ENCODE assay signal across 28 cellular contexts in the genomic region with DNA sequence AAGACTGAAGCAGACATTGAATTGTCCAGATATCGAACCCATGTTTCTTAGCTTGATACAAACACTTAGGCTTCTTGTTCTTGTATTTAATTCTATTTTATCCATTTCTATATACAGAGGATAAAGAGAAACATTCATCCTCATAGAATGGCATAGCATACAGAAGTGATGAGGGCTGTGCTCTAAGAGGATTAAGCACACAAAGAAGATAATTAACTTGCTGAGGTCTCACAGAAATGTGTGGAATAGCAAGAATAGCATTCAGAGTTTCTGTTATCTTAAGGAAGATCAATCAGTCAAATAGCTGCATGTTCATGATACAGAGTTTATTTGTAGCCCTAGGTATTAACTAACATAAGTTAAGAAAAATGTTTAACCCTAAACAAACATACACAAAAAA. TPM values are rescaled to one million over a fixed set of nuclear protein-coding genes. Genes with fewer than 3 reads are reported as not detected.
A peak's percentile ranks its signal among the peaks of the same experiment; 100 is the strongest.
DNase-seq lines count a peak whose midpoint lies in the region; ATAC-seq, FAIRE-seq and TF ChIP-seq lines count a peak whose summit lies in the region.
"Had no signal": no experiment of that assay in that cellular context is flagged by ENCODE, and none has a peak within 500 bp of the region (broad histone marks: within the 10 kb centered on the region; RNA-seq: fewer than 3 reads in every experiment).

No MANE protein-coding gene starts in this region.

- H3K4me3 Mint-ChIP-seq in chondrocyte (ENCODE audit: unreplicated experiment), result no peak overlapping the region
- H3K4me3 Mint-ChIP-seq in CD4-positive, alpha-beta memory T cell, result no peak overlapping the region
- H3K4me3 Mint-ChIP-seq: activated CD8-positive, alpha-beta T cell treated with anti-CD3 and anti-CD28 coated beads, Interleukin-2, amount 10 ng/mL, durations not matched to agents 7 days and 5 days; H9; natural killer cell treated with Interleukin-12 subunit alpha and Interleukin-12 subunit beta and Interleukin-15 and Interleukin-18, amount 100 ng/mL, for 72 hours; stimulated activated naive CD8-positive, alpha-beta T cell treated with anti-CD3 and anti-CD28 coated beads, Interleukin-15, Interleukin-2, amounts not matched to agents 100 ng/mL and 50 ng/mL, for 24 hours had no signal

- no peak overlapping the region for H3K4me2 ChIP-seq in IMR-90 (ENCODE audit: low read depth, low read length)

- no peak overlapping the region; the same call in 1 of the 2 replicates for H3K9ac ChIP-seq in IMR-90 (ENCODE audit: low read depth, low read length)
- H3K9ac ChIP-seq: parathyroid adenoma had no signal

- H2AFZ ChIP-seq in ACC112 (ENCODE audit: low read length, unreplicated experiment) (peak overlapping the region; percentile 48), IMR-90 (replicated peaks; ENCODE audit: low read length, poor library complexity) (no peak overlapping the region)
- H2AFZ ChIP-seq: parathyroid adenoma had no signal

- dilution Hi-C loops in IMR-90 (cut with HindIII; ENCODE audit: low sequenced_read_pairs, unreplicated experiment), result no loop called here

- H2BK5ac ChIP-seq in IMR-90 (ENCODE audit: low read depth, low read length, poor library complexity, severe bottlenecking), result no peak overlapping the region

- intact Hi-C loops in IMR-90 (cut with micrococcal nuclease) (loop anchor here (5.0 to 10.0 kb wide), 2 partner anchors 83 to 160 kb away; no protein-coding TSS in a partner anchor), pancreas (cut with DNase I) (loop anchor here (5.0 kb wide), 2 partner anchors 268 to 578 kb away; no protein-coding TSS in a partner anchor), testis (cut with DNase I; ENCODE audit: low total_unique reads) (loop anchor here (5.0 kb wide), 1 partner anchor 263 kb away; no protein-coding TSS in a partner anchor)
- intact Hi-C loops in CD4-positive, alpha-beta memory T cell (cut with micrococcal nuclease), result loop anchor here (5.0 kb wide), 2 partner anchors 68 to 703 kb away; a partner anchor contains a TSS

- H3K23ac ChIP-seq in IMR-90 (ENCODE audit: low read depth, low read length), result no peak overlapping the region

- H2BK120ac ChIP-seq in IMR-90 (ENCODE audit: low read depth, low read length), result peak overlapping the region; percentile 71; the same call in 1 of the 2 replicates

- DNase-seq in IMR-90 (no peak), chondrocyte (ENCODE audit: low spot score) (no peak), pancreas (no peak), COLO668 (lab: John Stamatoyannopoulos, UW; ENCODE audit: unreplicated experiment) (no peak), testis (no peak), NCI-H2171 treated with DMSO at 0.1 percent for 48 hours (lab: John Stamatoyannopoulos, UW) (no peak)
- no peak for DNase-seq in CD4-positive, alpha-beta memory T cell
- DNase-seq: activated CD4-positive, alpha-beta T cell treated with anti-CD3 and anti-CD28 coated beads for 4 hours; activated CD8-positive, alpha-beta T cell treated with anti-CD3 and anti-CD28 coated beads, Interleukin-2, amount 10 ng/mL, durations not matched to agents 7 days and 5 days; activated naive CD4-positive, alpha-beta T cell treated with anti-CD3 and anti-CD28 coated beads, Interleukin-2, amount 50 U/mL, for 16 hours; amygdala; DND-41; gastrocnemius medialis; H9; lower lobe of right lung; mucosa of descending colon; NCI-H2029; spleen; stimulated activated CD4-positive, alpha-beta T cell treated with anti-CD3 and anti-CD28 coated beads, Interleukin-2, amount 100 ng/mL, for 24 hours; WERI-Rb-1 had no signal

- no peak overlapping the region for H4K91ac ChIP-seq in IMR-90 (ENCODE audit: insufficient read depth, low read depth, low read length)

- POLR2A ChIA-PET in IMR-90 (lab: Charles Lee; ENCODE audit: unreplicated experiment), result no interaction called here
- POLR2A ChIA-PET in CD4-positive, alpha-beta memory T cell (lab: Charles Lee; ENCODE audit: partially characterized antibody), result no interaction called here

- H2AK5ac ChIP-seq in IMR-90 (ENCODE audit: low read depth, low read length), result no peak overlapping the region

- TF ChIP-seq CTCF in IMR-90 (conservative IDR thresholded peaks at IDR 0.05; ENCODE audit: low read depth, low read length) (no peak), chondrocyte (IDR thresholded peaks at IDR 0.05) (no peak), pancreas (IDR thresholded peaks at IDR 0.05) (no peak), testis (IDR thresholded peaks at IDR 0.05) (no peak)

- no peak overlapping the region for H4K8ac ChIP-seq in IMR-90 (ENCODE audit: low read depth in 2 of 2, low read length in 2 of 2)

- CTCF ChIA-PET in IMR-90 (lab: Yijun Ruan, JAX), result interaction anchor here (0.9 to 1.0 kb wide), 5 partner anchors 57 to 280 kb away, joined by 3 to 7 read pairs (median 4); no protein-coding TSS in a partner anchor
- CTCF ChIA-PET in CD4-positive, alpha-beta memory T cell (lab: Charles Lee; ENCODE audit: partially characterized antibody), result interaction anchor here (1.2 to 5.6 kb wide), 6 partner anchors 42 to 579 kb away, joined by 3 to 69 read pairs (median 20); no protein-coding TSS in a partner anchor

- H3K36me3 ChIP-seq in ACC112 (ENCODE audit: insufficient read depth, low read length) (no peaks in the 10 kb centered on the region), IMR-90 (ENCODE audit: control insufficient read depth, insufficient read depth, low read length) (no peaks in the 10 kb centered on the region), pancreas (no peaks in the 10 kb centered on the region), testis (ENCODE audit: low read depth, missing control alignments) (no peaks in the 10 kb centered on the region)
- no peaks in the 10 kb centered on the region for H3K36me3 ChIP-seq in CD4-positive, alpha-beta memory T cell (ENCODE audit: insufficient read depth, low read length)
- H3K36me3 ChIP-seq: gastrocnemius medialis, lower lobe of right lung, right atrium auricular region, spleen, WERI-Rb-1 had no signal

- WGBS in IMR-90 (ENCODE audit: extremely low coverage in 2 of 2, insufficient read length in 1 of 2), 2 experiments, result no CpG with 5 or more reads among the region's 1 CpG
- WGBS in pancreas, 2 donors, result 76 to 80% methylated on average over 1 of the region's 1 CpG
- 93 to 95% methylated on average over 1 of the region's 1 CpG for WGBS in testis, 2 donors

- H4K20me1 ChIP-seq in IMR-90 (ENCODE audit: insufficient read depth, low read length), result no peaks in the 10 kb centered on the region

- H3K4ac ChIP-seq in IMR-90 (ENCODE audit: low read depth, low read length), result no peak overlapping the region; the same call in 1 of the 2 replicates

- peak overlapping the region; percentile 52; the same call in 1 of the 2 replicates for H3K18ac ChIP-seq in IMR-90 (ENCODE audit: low read depth, low read length)

- peaks cover 50% of the 10 kb centered on the region for H3K4me1 Mint-ChIP-seq in chondrocyte (ENCODE audit: low read depth)
- H3K4me1 Mint-ChIP-seq in CD4-positive, alpha-beta memory T cell, result no peaks in the 10 kb centered on the region

- H2BK15ac ChIP-seq in IMR-90 (ENCODE audit: low read depth, low read length), result no peak overlapping the region; the same call in 2 of the 3 replicates

- FAIRE-seq in pancreas (lab: Jason Lieb, UNC), result peak; percentile 26
- FAIRE-seq: bronchial epithelial cell, GM18507 had no signal

- no peaks in the 10 kb centered on the region for H3K9me3 ChIP-seq in IMR-90 (ENCODE audit: control insufficient read depth, insufficient read depth, low read length)
- H3K9me3 ChIP-seq in pancreas, result no peaks in the 10 kb centered on the region
- no peaks in the 10 kb centered on the region for H3K9me3 ChIP-seq in CD4-positive, alpha-beta memory T cell (ENCODE audit: control insufficient read depth in 1 of 2, low read length in 2 of 2)
- H3K9me3 ChIP-seq in testis, result no peaks in the 10 kb centered on the region
- H3K9me3 ChIP-seq: gastrocnemius medialis, lower lobe of right lung, mucosa of descending colon, right atrium auricular region, spleen had no signal

- no peak overlapping the region for H3K56ac ChIP-seq in IMR-90 (ENCODE audit: extremely low read depth, insufficient read depth, low read length)

- ATAC-seq in IMR-90 (ENCODE audit: low read depth), result no peak
- ATAC-seq in pancreas, result no peak
- ATAC-seq: activated CD8-positive, alpha-beta T cell treated with anti-CD3 and anti-CD28 coated beads, Interleukin-2, amount 10 ng/mL, durations not matched to agents 7 days and 5 days; gastrocnemius medialis; lower lobe of right lung; mucosa of descending colon; natural killer cell treated with Interleukin-12 subunit alpha and Interleukin-12 subunit beta and Interleukin-15 and Interleukin-18, amount 100 ng/mL, for 72 hours had no signal

- H3K9me1 ChIP-seq in IMR-90 (ENCODE audit: insufficient read depth, low read length), result 0 out of 2 replicates have a peak, but pooled peaks cover 3% of the 10 kb centered on the region

- TF ChIP-seq POLR2A in IMR-90 (IDR thresholded peaks at IDR 0.05; ENCODE audit: low read depth, low read length), result no peak
- no peak for TF ChIP-seq POLR2A in testis (IDR thresholded peaks at IDR 0.05)

- H3K79me1 ChIP-seq in IMR-90 (ENCODE audit: low read depth in 1 of 2, low read length in 2 of 2), result no peaks in the 10 kb centered on the region

- peak overlapping the region; percentile 86 for H3K27ac Mint-ChIP-seq in chondrocyte (ENCODE audit: unreplicated experiment)
- H3K27ac Mint-ChIP-seq in CD4-positive, alpha-beta memory T cell, result no peak overlapping the region
- H3K27ac Mint-ChIP-seq: activated CD8-positive, alpha-beta T cell treated with anti-CD3 and anti-CD28 coated beads, Interleukin-2, amount 10 ng/mL, durations not matched to agents 7 days and 5 days; activated T-helper 2 cell treated with anti-CD3 and anti-CD28 coated beads, Interferon-gamma antibody, Interleukin-2, Interleukin-4, amounts not matched to agents 10 μg/mL and 5 μg/mL and 100 μg/mL, durations not matched to agents 14 hours and 24 hours and 36 hours; H9; natural killer cell treated with Interleukin-12 subunit alpha and Interleukin-12 subunit beta and Interleukin-15 and Interleukin-18, amount 100 ng/mL, for 72 hours; stimulated activated naive CD8-positive, alpha-beta T cell treated with anti-CD3 and anti-CD28 coated beads, Interleukin-15, Interleukin-2, amounts not matched to agents 100 ng/mL and 50 ng/mL, for 24 hours had no signal

- H3K79me2 ChIP-seq in ACC112 (ENCODE audit: control insufficient read depth, insufficient read depth, low read length, unreplicated experiment), result no peaks in the 10 kb centered on the region
- H3K79me2 ChIP-seq: parathyroid adenoma had no signal

- H3K4me3 ChIP-seq in ACC112 (ENCODE audit: low read depth, low read length) (peak overlapping the region; percentile 60; the same call in 1 of the 2 replicates), IMR-90 (ENCODE audit: insufficient read depth, low read depth, low read length) (no peak overlapping the region), pancreas (no peak overlapping the region), testis (no peak overlapping the region)
- H3K4me3 ChIP-seq in CD4-positive, alpha-beta memory T cell (ENCODE audit: low read length in 2 of 2), result no peak overlapping the region
- H3K4me3 ChIP-seq: gastrocnemius medialis, lower lobe of right lung, mucosa of descending colon, right atrium auricular region, spleen had no signal

- no peak overlapping the region for H4K5ac ChIP-seq in IMR-90 (ENCODE audit: low read depth, low read length)

- no TSS peak for BruUV-seq in IMR-90 (replicated peaks; lab: Mats Ljungman, UMichigan)

- H3K4me1 ChIP-seq in ACC112 (ENCODE audit: control insufficient read depth, insufficient read depth, low read length, unreplicated experiment) (peaks cover 39% of the 10 kb centered on the region), IMR-90 (ENCODE audit: control insufficient read depth, insufficient read depth, low read length) (peaks cover 13% of the 10 kb centered on the region), pancreas (no peaks in the 10 kb centered on the region), testis (no peaks in the 10 kb centered on the region)
- H3K4me1 ChIP-seq in CD4-positive, alpha-beta memory T cell (ENCODE audit: insufficient read depth, low read length), result no peaks in the 10 kb centered on the region
- H3K4me1 ChIP-seq: lower lobe of right lung, parathyroid adenoma, right atrium auricular region had no signal

- no peaks in the 10 kb centered on the region for H3K9me3 Mint-ChIP-seq in chondrocyte (ENCODE audit: low read depth)
- no peaks in the 10 kb centered on the region for H3K9me3 Mint-ChIP-seq in CD4-positive, alpha-beta memory T cell
- H3K9me3 Mint-ChIP-seq: activated T-helper 2 cell treated with anti-CD3 and anti-CD28 coated beads, Interferon-gamma antibody, Interleukin-2, Interleukin-4, amounts not matched to agents 10 μg/mL and 5 μg/mL and 100 μg/mL, durations not matched to agents 14 hours and 24 hours and 36 hours; H9; natural killer cell treated with Interleukin-12 subunit alpha and Interleukin-12 subunit beta and Interleukin-15 and Interleukin-18, amount 100 ng/mL, for 72 hours; stimulated activated naive CD8-positive, alpha-beta T cell treated with anti-CD3 and anti-CD28 coated beads, Interleukin-15, Interleukin-2, amounts not matched to agents 100 ng/mL and 50 ng/mL, for 24 hours had no signal

- no peak overlapping the region for H3K14ac ChIP-seq in IMR-90 (replicated peaks; ENCODE audit: low read depth, low read length)

- H3K27me3 ChIP-seq in ACC112 (ENCODE audit: insufficient read depth, low read length) (no peaks in the 10 kb centered on the region), IMR-90 (ENCODE audit: control insufficient read depth, insufficient read depth, low read length) (no peaks in the 10 kb centered on the region), pancreas (no peaks in the 10 kb centered on the region), testis (no peaks in the 10 kb centered on the region)
- H3K27me3 ChIP-seq in CD4-positive, alpha-beta memory T cell (ENCODE audit: insufficient read depth, low read length), result peaks cover 4% of the 10 kb centered on the region
- H3K27me3 ChIP-seq: gastrocnemius medialis, right atrium auricular region had no signal

- in situ Hi-C loops in IMR-90 (cut with MboI; ENCODE audit: low sequenced_read_pairs), result loop anchor here (5.0 kb wide), 2 partner anchors 258 to 583 kb away; no protein-coding TSS in a partner anchor

- TF ChIP-seq RAD21 in IMR-90 (IDR thresholded peaks at IDR 0.05; ENCODE audit: low read length), result no peak

- no peak overlapping the region for H2AK9ac ChIP-seq in IMR-90 (replicated peaks; ENCODE audit: low read depth, low read length, poor library complexity)

- H3K36me3 Mint-ChIP-seq in chondrocyte (ENCODE audit: low read depth), result no peaks in the 10 kb centered on the region
- no peaks in the 10 kb centered on the region for H3K36me3 Mint-ChIP-seq in CD4-positive, alpha-beta memory T cell
- H3K36me3 Mint-ChIP-seq: natural killer cell treated with Interleukin-12 subunit alpha and Interleukin-12 subunit beta and Interleukin-15 and Interleukin-18, amount 100 ng/mL, for 72 hours had no signal

- H2BK20ac ChIP-seq in IMR-90 (ENCODE audit: low read depth, low read length), result no peak overlapping the region

- H3K27me3 Mint-ChIP-seq in chondrocyte (ENCODE audit: low read depth), result no peaks in the 10 kb centered on the region
- H3K27me3 Mint-ChIP-seq in CD4-positive, alpha-beta memory T cell, result peaks cover 4 to 11% of the 10 kb centered on the region in 2 donors

- H3K27ac ChIP-seq in ACC112 (ENCODE audit: low read depth, low read length) (peak overlapping the region; percentile 95), IMR-90 (ENCODE audit: insufficient read depth, low read length) (no peak overlapping the region), pancreas (no peak overlapping the region), testis (no peak overlapping the region)
- H3K27ac ChIP-seq in CD4-positive, alpha-beta memory T cell (ENCODE audit: low read depth, low read length), result no peak overlapping the region
- H3K27ac ChIP-seq: lower lobe of right lung, parathyroid adenoma, right atrium auricular region, spleen, WERI-Rb-1 had no signal

RNA-seq across cellular contexts. Expression of a gene that starts 27.3 kb away (rescaled TPM):
- 82.1 and 133 TPM in 2 replicates for total RNA-seq in IMR-90 (2012; rRNA removed)
- polyA plus RNA-seq in IMR-90 (2012; rRNA removed), result 91.0 and 98.1 TPM in 2 replicates
- 53.4 and 67.4 TPM in 2 replicates for polyA plus RNA-seq in IMR-90 (2012; cell fraction: cytosol; rRNA removed)
- polyA plus RNA-seq in IMR-90 (2012; cell fraction: nucleus; rRNA removed; ENCODE audit: low replicate concordance), result 31.4 and 54.0 TPM in 2 replicates
- 153 to 172 TPM (median 154 TPM) in 3 replicates for total RNA-seq in chondrocyte
- 10 to 100 TPM; 36.1 to 48.7 (median 44.1) TPM for total RNA-seq in pancreas
- 10 to 100 TPM; 45.0 to 52.2 TPM for polyA plus RNA-seq in pancreas
- total RNA-seq in CD4-positive, alpha-beta memory T cell, result 10 to 100 TPM; 46.1 to 49.1 TPM
- 100 to 1,000 TPM; 112 to 159 TPM for polyA plus RNA-seq in CD4-positive, alpha-beta memory T cell
- 10 to 100 TPM; 57.0 to 76.6 TPM for total RNA-seq in testis
- polyA plus RNA-seq in testis (ENCODE audit: insufficient read depth, low read depth, low replicate concordance), result 123 TPM

RNA-seq across cellular contexts. Expression of a gene that starts 56.2 kb away (rescaled TPM):
- total RNA-seq in IMR-90 (2012; rRNA removed) (58.6 and 59.7 TPM in 2 replicates), chondrocyte (15.5 to 26.2 TPM (median 16.0 TPM) in 3 replicates), pancreas (10 to 100 TPM; 15.3 to 19.4 (median 16.3) TPM), testis (10 to 100 TPM; 14.0 to 19.0 TPM)
- polyA plus RNA-seq in IMR-90 (2012; rRNA removed) (22.9 and 28.1 TPM in 2 replicates), pancreas (10 to 100 TPM; 10.5 to 22.4 TPM), testis (ENCODE audit: insufficient read depth, low read depth, low replicate concordance) (21.3 TPM)
- 13.1 and 15.9 TPM in 2 replicates for polyA plus RNA-seq in IMR-90 (2012; cell fraction: cytosol; rRNA removed)
- 5.7 and 19.6 TPM in 2 replicates for polyA plus RNA-seq in IMR-90 (2012; cell fraction: nucleus; rRNA removed; ENCODE audit: low replicate concordance)
- 10 to 100 TPM; 11.2 to 11.4 TPM for total RNA-seq in CD4-positive, alpha-beta memory T cell
- polyA plus RNA-seq in CD4-positive, alpha-beta memory T cell, result 10 to 100 TPM; 25.5 to 52.2 TPM
